ENCODE assay signal across 7 cellular contexts in the genomic region with DNA sequence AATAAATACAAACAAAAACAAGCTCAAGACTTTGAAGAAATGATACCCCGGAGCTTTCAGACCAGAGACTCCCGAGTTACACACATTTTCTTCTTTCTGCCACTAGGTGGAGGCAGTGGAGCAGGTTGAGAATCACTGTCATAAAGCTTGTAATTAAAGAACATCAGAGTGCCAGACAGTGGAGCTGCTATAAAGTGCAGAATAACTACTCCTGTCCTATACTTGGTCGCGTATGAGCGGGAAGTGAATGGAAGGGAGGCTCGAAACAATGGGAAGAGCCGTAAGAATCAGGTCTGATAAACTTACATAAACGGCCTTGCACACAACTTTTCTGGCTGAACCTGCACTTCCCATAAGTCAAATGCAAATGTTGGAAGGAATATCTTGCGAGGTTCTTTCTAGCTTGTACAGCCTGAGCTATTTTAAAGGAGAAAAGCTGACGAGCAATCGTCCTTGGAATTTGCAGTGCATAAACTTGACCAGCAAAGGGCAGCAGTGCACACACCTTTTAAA.
DNase-seq lines count a peak whose midpoint lies in the region; ATAC-seq and TF ChIP-seq lines count a peak whose summit lies in the region.

No MANE protein-coding gene starts in this region.

- peaks cover 32% of the 10 kb centered on the region for H3K27me3 Mint-ChIP-seq in activated CD4-positive, alpha-beta memory T cell treated with anti-CD3 and anti-CD28 coated beads, Interleukin-2, amount 10 ng/mL, durations not matched to agents 7 days and 5 days

- H3K4me3 ChIP-seq in DND-41 (ENCODE audit: low read depth in 1 of 2, low read length in 2 of 2) (no peak overlapping the region), HCT116 (replicated peaks in 1 of 2; ENCODE audit: low read depth in 1 of 2, low read length in 2 of 2) (no peak overlapping the region), psoas muscle (no peak overlapping the region)

- H3K36me3 ChIP-seq in DND-41 (ENCODE audit: insufficient read depth, low read length): no peaks in the 10 kb centered on the region
- no peaks in the 10 kb centered on the region for H3K36me3 ChIP-seq in HCT116 (ENCODE audit: control insufficient read depth in 1 of 2, insufficient read depth in 2 of 2, low read length in 2 of 2)
- H3K36me3 ChIP-seq in psoas muscle (ENCODE audit: insufficient read depth in 1 of 2, low read depth in 1 of 2): no peaks in the 10 kb centered on the region

- no peaks in the 10 kb centered on the region for H3K4me1 Mint-ChIP-seq in activated CD4-positive, alpha-beta memory T cell treated with anti-CD3 and anti-CD28 coated beads, Interleukin-2, amount 10 ng/mL, durations not matched to agents 7 days and 5 days

- CTCF ChIA-PET in HCT116 (lab: Charles Lee): interaction anchor here (0.7 to 1.9 kb wide), 37 partner anchors 9 to 392 kb away, joined by 3 to 19 read pairs (median 5); no protein-coding TSS in a partner anchor
- CTCF ChIA-PET in activated CD4-positive, alpha-beta memory T cell treated with anti-CD3 and anti-CD28 coated beads, Interleukin-2, amount 10 ng/mL, durations not matched to agents 7 days and 5 days (lab: Charles Lee): interaction anchor here (0.6 to 2.7 kb wide), 17 partner anchors 9 to 275 kb away, joined by 3 to 25 read pairs (median 3); no protein-coding TSS in a partner anchor

- no peak overlapping the region for H3K27ac Mint-ChIP-seq in activated CD4-positive, alpha-beta memory T cell treated with anti-CD3 and anti-CD28 coated beads, Interleukin-2, amount 10 ng/mL, durations not matched to agents 7 days and 5 days

- peak; percentile 66 for TF ChIP-seq RAD21 in HCT116 (IDR thresholded peaks at IDR 0.05; ENCODE audit: low read depth)

- ATAC-seq in DND-41 (ENCODE audit: insufficient read depth, low read depth) (peak; percentile 87), HCT116 (peak; percentile 94), psoas muscle (peak; percentile 67 to 88 (median 78)), GM18907 (IDR thresholded peaks at IDR 0.05; ENCODE audit: unreplicated experiment) (no peak)

- no peaks in the 10 kb centered on the region for H3K4me1 ChIP-seq in DND-41 (ENCODE audit: insufficient read depth, low read length)
- no peaks in the 10 kb centered on the region for H3K4me1 ChIP-seq in HCT116 (ENCODE audit: control insufficient read depth in 1 of 2, insufficient read depth in 2 of 2, low read length in 2 of 2)
- H3K4me1 ChIP-seq in psoas muscle: no peaks in the 10 kb centered on the region

- H3K9me3 Mint-ChIP-seq in activated CD4-positive, alpha-beta memory T cell treated with anti-CD3 and anti-CD28 coated beads, Interleukin-2, amount 10 ng/mL, durations not matched to agents 7 days and 5 days: no peaks in the 10 kb centered on the region

- intact Hi-C loops in HCT116 (cut with micrococcal nuclease): no loop called here
- intact Hi-C loops in psoas muscle (cut with DNase I): loop anchor here in 1 of 2 donors (5.0 kb wide), 1 partner anchor 138 kb away; no protein-coding TSS in a partner anchor

- H3K4me2 ChIP-seq in DND-41 (ENCODE audit: insufficient read depth, low read length) (no peak overlapping the region), HCT116 (ENCODE audit: low read length) (no peak overlapping the region)

- H3K9me2 ChIP-seq in HCT116 (ENCODE audit: insufficient read depth): no peaks in the 10 kb centered on the region

- WGBS in psoas muscle, 3 donors: 5 to 6% (median 5%) methylated on average over 11 of the region's 11 CpGs

- H4K20me1 ChIP-seq in DND-41 (ENCODE audit: insufficient read depth, low read length) (no peaks in the 10 kb centered on the region), HCT116 (ENCODE audit: insufficient read depth) (no peaks in the 10 kb centered on the region)

- H2AFZ ChIP-seq in DND-41 (ENCODE audit: low read depth, low read length): no peak overlapping the region
- no peak overlapping the region for H2AFZ ChIP-seq in HCT116 (ENCODE audit: low read depth, low read length, poor library complexity, severe bottlenecking)

- no peak overlapping the region for H3K4me3 Mint-ChIP-seq in activated CD4-positive, alpha-beta memory T cell treated with anti-CD3 and anti-CD28 coated beads, Interleukin-2, amount 10 ng/mL, durations not matched to agents 7 days and 5 days

- H3K27me3 ChIP-seq in DND-41 (ENCODE audit: insufficient read depth, low read length, poor library complexity) (peaks cover 2% of the 10 kb centered on the region), HCT116 (ENCODE audit: insufficient read depth, low read length) (peaks cover 39% of the 10 kb centered on the region), psoas muscle (ENCODE audit: insufficient read depth in 3 of 3, low read length in 2 of 3) (peaks cover 0 to 3% (median 0%) of the 10 kb centered on the region in 3 donors)

- H3K27ac ChIP-seq in DND-41 (ENCODE audit: low read length) (no peak overlapping the region), HCT116 (ENCODE audit: low read depth, low read length) (no peak overlapping the region), psoas muscle (no peak overlapping the region)

- H3K36me3 Mint-ChIP-seq in activated CD4-positive, alpha-beta memory T cell treated with anti-CD3 and anti-CD28 coated beads, Interleukin-2, amount 10 ng/mL, durations not matched to agents 7 days and 5 days (ENCODE audit: low read depth): no peaks in the 10 kb centered on the region

- H3K9ac ChIP-seq in DND-41 (ENCODE audit: low read depth, low read length) (no peak overlapping the region), HCT116 (ENCODE audit: low read length) (no peak overlapping the region)

- POLR2A ChIA-PET in HCT116 (lab: Charles Lee): interaction anchor here (0.8 kb wide), 1 partner anchor 49 kb away, joined by 3 read pairs; no protein-coding TSS in a partner anchor
- POLR2A ChIA-PET in activated CD4-positive, alpha-beta memory T cell treated with anti-CD3 and anti-CD28 coated beads, Interleukin-2, amount 10 ng/mL, durations not matched to agents 7 days and 5 days (lab: Charles Lee): interaction anchor here (1.1 kb wide), 1 partner anchor 39 kb away, joined by 3 read pairs; no protein-coding TSS in a partner anchor

- TF ChIP-seq CTCF in DND-41 (IDR thresholded peaks at IDR 0.05; ENCODE audit: borderline replicate concordance, extremely low read depth, low read length, poor library complexity, severe bottlenecking): peak; percentile 85
- peak; percentile 64 to 76 (median 74) for TF ChIP-seq CTCF in HCT116 (IDR thresholded peaks at IDR 0.05 in 2 of 3, conservative IDR thresholded peaks at IDR 0.05 in 1 of 3; ENCODE audit: borderline replicate concordance in 1 of 3, insufficient read depth in 1 of 3, low read depth in 2 of 3, low read length in 2 of 3)
- peak; percentile 80 for TF ChIP-seq CTCF in psoas muscle (IDR thresholded peaks at IDR 0.05)

- no TSS peak for BruUV-seq in HCT116 (replicated peaks; lab: Mats Ljungman, UMichigan)

- no peaks in the 10 kb centered on the region for H3K9me3 ChIP-seq in DND-41 (ENCODE audit: insufficient read depth, low read length, severe bottlenecking)
- no peaks in the 10 kb centered on the region for H3K9me3 ChIP-seq in HCT116 (ENCODE audit: control insufficient read depth in 1 of 2, insufficient read depth in 1 of 2, low read depth in 1 of 2, low read length in 2 of 2)
- H3K9me3 ChIP-seq in psoas muscle: no peaks in the 10 kb centered on the region

- peak; percentile 47 for DNase-seq in DND-41
- peak; percentile 43 for DNase-seq in HCT116 (ENCODE audit: low read depth, low spot score)
- peak; percentile 23 for DNase-seq in NCI-H2171 (lab: John Stamatoyannopoulos, UW)
- DNase-seq in activated CD4-positive, alpha-beta memory T cell treated with anti-CD3 and anti-CD28 coated beads, Interleukin-2, amount 10 ng/mL, durations not matched to agents 7 days and 5 days: peak; percentile 38
- DNase-seq in glomerular visceral epithelial cell (ENCODE audit: extremely low spot score): peak; percentile 62
- no peak for DNase-seq in psoas muscle

- H3K79me2 ChIP-seq in DND-41 (ENCODE audit: insufficient read depth, low read length) (no peaks in the 10 kb centered on the region), HCT116 (ENCODE audit: insufficient read depth, low read length) (no peaks in the 10 kb centered on the region)

- RAD21 ChIA-PET in HCT116 (lab: Charles Lee; ENCODE audit: low non-redundant PET in 1 of 2, low total read pairs in 2 of 2, uncharacterized antibody in 2 of 2, unreplicated experiment in 2 of 2): interaction anchor here in 1 of 2 experiments (1.2 kb wide), 1 partner anchor 23 kb away, joined by 3 read pairs; no protein-coding TSS in a partner anchor

- TF ChIP-seq POLR2A in HCT116 (IDR thresholded peaks at IDR 0.05; ENCODE audit: borderline replicate concordance, extremely low read depth, insufficient read depth, insufficient read length): no peak

TF ChIP-seq in HCT116, 20 proteins besides CTCF, POLR2A, EP300 and RAD21:
- TF ChIP-seq ELF1 (IDR thresholded peaks at IDR 0.05; ENCODE audit: borderline replicate concordance, low read depth) (no peak), EZH2phosphoT487 (IDR thresholded peaks at IDR 0.05; ENCODE audit: borderline replicate concordance) (no peak), ZFX (IDR thresholded peaks at IDR 0.05) (no peak), JUND (IDR thresholded peaks at IDR 0.05) (no peak), TCF7L2 (IDR thresholded peaks at IDR 0.05; ENCODE audit: borderline replicate concordance, extremely low read depth, insufficient read depth, insufficient read length) (no peak), SP1 (IDR thresholded peaks at IDR 0.05; ENCODE audit: low read depth) (no peak), ZNF274 (IDR thresholded peaks at IDR 0.05; ENCODE audit: low read depth, low read length) (no peak), SRF (IDR thresholded peaks at IDR 0.05; ENCODE audit: low read depth) (no peak), CBX3 (IDR thresholded peaks at IDR 0.05; ENCODE audit: low read depth) (no peak)
- TF ChIP-seq, protein P1, sequence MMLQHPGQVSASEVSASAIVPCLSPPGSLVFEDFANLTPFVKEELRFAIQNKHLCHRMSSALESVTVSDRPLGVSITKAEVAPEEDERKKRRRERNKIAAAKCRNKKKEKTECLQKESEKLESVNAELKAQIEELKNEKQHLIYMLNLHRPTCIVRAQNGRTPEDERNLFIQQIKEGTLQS (IDR thresholded peaks at IDR 0.05): no peak
- TF ChIP-seq, protein P2, sequence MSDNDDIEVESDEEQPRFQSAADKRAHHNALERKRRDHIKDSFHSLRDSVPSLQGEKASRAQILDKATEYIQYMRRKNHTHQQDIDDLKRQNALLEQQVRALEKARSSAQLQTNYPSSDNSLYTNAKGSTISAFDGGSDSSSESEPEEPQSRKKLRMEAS (IDR thresholded peaks at IDR 0.05): no peak

Comparison
In these comparisons a context has a peak if more than half of its experiments do, and no peak if none do; other contexts are left out.
1. DNase-seq: peak in DND-41 (single experiment), HCT116 (single experiment), NCI-H2171 (single experiment), activated CD4-positive, alpha-beta memory T cell treated with anti-CD3 and anti-CD28 coated beads, Interleukin-2, amount 10 ng/mL, durations not matched to agents 7 days and 5 days (single experiment) and glomerular visceral epithelial cell (single experiment); none in psoas muscle (0 of 2).
2. Peak in every context shown above with its lines, with median percentiles within 50 percentile points of each other: CTCF ChIP-seq.